In genomic region chr12:123633379-123634141, GRCh38 we compare ENCODE assay signal across 1 cellular context.
A peak's percentile ranks its signal among the peaks of the same experiment; 100 is the strongest.
TF ChIP-seq lines count a peak whose summit lies in the region.

TSS of gene EIF2B1 (minus strand) at chr12:123633686. CDS start at chr12:123633557, 129 bp downstream.
TSS of gene GTF2H3 (plus strand) at chr12:123633829. CDS start at chr12:123633860, 31 bp downstream.

TF ChIP-seq in K562, 482 proteins besides CTCF, POLR2A, EP300 and RAD21 (continued from another document and continues in another):
- TF ChIP-seq ETS1 (conservative IDR thresholded peaks at IDR 0.05; ENCODE audit: control insufficient read depth, low read depth, low read length), result peak; percentile 99
- no peak for TF ChIP-seq RBM34 (IDR thresholded peaks at IDR 0.05; ENCODE audit: borderline replicate concordance, insufficient read depth, low read length)
- no peak for TF ChIP-seq CBFA2T2 (conservative IDR thresholded peaks at IDR 0.05)
- TF ChIP-seq CAMTA2 (CRISPR knock-in tag; conservative IDR thresholded peaks at IDR 0.05), result no peak
- no peak for TF ChIP-seq DNMT1 (IDR thresholded peaks at IDR 0.05)
- no peak for TF ChIP-seq CUX1 (CRISPR knock-in tag; IDR thresholded peaks at IDR 0.05)
- TF ChIP-seq POLR3G (IDR thresholded peaks at IDR 0.05; ENCODE audit: extremely low read depth, insufficient read length, insufficient replicate concordance), result no peak
- no peak for TF ChIP-seq HDGF (IDR thresholded peaks at IDR 0.05)
- no peak for TF ChIP-seq PHB (CRISPR knock-in tag; IDR thresholded peaks at IDR 0.05)
- TF ChIP-seq CBFA2T3 (IDR thresholded peaks at IDR 0.05), result no peak
- TF ChIP-seq ZBTB1 (CRISPR knock-in tag; IDR thresholded peaks at IDR 0.05; ENCODE audit: borderline replicate concordance, low read depth), result peak; percentile 45; the same call in 1 of the 2 replicates
- peak; percentile 45 for TF ChIP-seq TOE1 (IDR thresholded peaks at IDR 0.05; ENCODE audit: borderline replicate concordance)
- TF ChIP-seq TOE1 (CRISPR knock-in tag; IDR thresholded peaks at IDR 0.05; ENCODE audit: borderline replicate concordance, low read depth), result no peak
- TF ChIP-seq ZNF395 (CRISPR knock-in tag; IDR thresholded peaks at IDR 0.05), result no peak
- TF ChIP-seq CBX1 (IDR thresholded peaks at IDR 0.05; ENCODE audit: low read depth), result no peak; the same call in 1 of the 2 replicates
- no peak for TF ChIP-seq SRSF7 (optimal IDR thresholded peaks at IDR 0.05; ENCODE audit: low read depth, low read length)
- TF ChIP-seq SMARCC2 (IDR thresholded peaks at IDR 0.05; ENCODE audit: low read depth), result no peak
- no peak for TF ChIP-seq PATZ1 (CRISPR knock-in tag; IDR thresholded peaks at IDR 0.05; ENCODE audit: borderline replicate concordance)
- TF ChIP-seq ZNF57 (CRISPR knock-in tag; IDR thresholded peaks at IDR 0.05), result no peak
- no peak for TF ChIP-seq BRF2 (IDR thresholded peaks at IDR 0.05; ENCODE audit: borderline replicate concordance, insufficient read depth, insufficient read length)
- TF ChIP-seq ZNF282 (CRISPR knock-in tag; IDR thresholded peaks at IDR 0.05), result no peak
- TF ChIP-seq THRA (IDR thresholded peaks at IDR 0.05), result no peak
- no peak for TF ChIP-seq IRF2 (CRISPR knock-in tag; IDR thresholded peaks at IDR 0.05)
- no peak for TF ChIP-seq HNRNPH1 (optimal IDR thresholded peaks at IDR 0.05; ENCODE audit: low read depth, low read length)
- TF ChIP-seq TGIF2 (CRISPR knock-in tag; IDR thresholded peaks at IDR 0.05), result peak; percentile 94; the same call in 1 of the 2 replicates
- peak; percentile 99 for TF ChIP-seq POLR2AphosphoS5 (IDR thresholded peaks at IDR 0.05; ENCODE audit: control insufficient read depth, insufficient read depth, low read depth, low read length)
- no peak for TF ChIP-seq ZNF184 (CRISPR knock-in tag; IDR thresholded peaks at IDR 0.05)
- no peak for TF ChIP-seq NFIX (CRISPR knock-in tag; IDR thresholded peaks at IDR 0.05; ENCODE audit: low read depth)
- no peak for TF ChIP-seq DACH1 (IDR thresholded peaks at IDR 0.05; ENCODE audit: partially characterized antibody)
- TF ChIP-seq USF2 (CRISPR knock-in tag; IDR thresholded peaks at IDR 0.05), result peak; percentile 2; the same call in 1 of the 2 replicates
- TF ChIP-seq MAFF (IDR thresholded peaks at IDR 0.05; ENCODE audit: low read length), result no peak
- no peak for TF ChIP-seq HNRNPUL1 (IDR thresholded peaks at IDR 0.05; ENCODE audit: low read length)
- no peak; the same call in 1 of the 2 replicates for TF ChIP-seq TEAD4 (IDR thresholded peaks at IDR 0.05; ENCODE audit: low read length)
- no peak for TF ChIP-seq TEAD4 (CRISPR knock-in tag; IDR thresholded peaks at IDR 0.05; ENCODE audit: borderline replicate concordance)
- TF ChIP-seq FOXA3 (CRISPR knock-in tag; conservative IDR thresholded peaks at IDR 0.05 in 1 of 2, IDR thresholded peaks at IDR 0.05 in 1 of 2), result peak in 1 of 2 experiments; percentile 52; a peak in 1 of 4 replicates
- TF ChIP-seq ZNF232 (CRISPR knock-in tag; IDR thresholded peaks at IDR 0.05), result no peak
- TF ChIP-seq CREB3 (tag; conservative IDR thresholded peaks at IDR 0.05; ENCODE audit: low read depth), result no peak
- peak; percentile 95 for TF ChIP-seq AFF4 (CRISPR knock-in tag; IDR thresholded peaks at IDR 0.05)
- peak; percentile 70; the same call in 1 of the 2 replicates for TF ChIP-seq POLR2AphosphoS2 (IDR thresholded peaks at IDR 0.05; ENCODE audit: low read length)
- no peak for TF ChIP-seq LARP7 (IDR thresholded peaks at IDR 0.05)
- no peak for TF ChIP-seq NCOA1 (IDR thresholded peaks at IDR 0.05; ENCODE audit: low read depth)
- no peak; the same call in 1 of the 2 replicates for TF ChIP-seq NFATC3 (IDR thresholded peaks at IDR 0.05)
- TF ChIP-seq ASH1L (IDR thresholded peaks at IDR 0.05; ENCODE audit: borderline replicate concordance, low read depth, partially characterized antibody), result no peak
- TF ChIP-seq TAL1 (IDR thresholded peaks at IDR 0.05), result no peak
- peak; percentile 99 for TF ChIP-seq MYC (IDR thresholded peaks at IDR 0.05; ENCODE audit: low read depth, low read length)
- TF ChIP-seq MYC (CRISPR knock-in tag; IDR thresholded peaks at IDR 0.05; ENCODE audit: borderline replicate concordance, low read depth), result peak; percentile 58; the same call in 1 of the 2 replicates
- TF ChIP-seq NFYB (IDR thresholded peaks at IDR 0.05; ENCODE audit: extremely low read depth, insufficient read length), result no peak
- TF ChIP-seq WHSC1 (IDR thresholded peaks at IDR 0.05; ENCODE audit: low read length), result no peak
- TF ChIP-seq SREBF2 (CRISPR knock-in tag; IDR thresholded peaks at IDR 0.05), result no peak
